Comparison of ENCODE assay signal across 32 cellular contexts in genomic region chr5:73131711-73132428, GRCh38. TPM values are rescaled to one million over a fixed set of nuclear protein-coding genes. Genes with fewer than 3 reads are reported as not detected.
"Had no signal": no experiment of that assay in that cellular context is flagged by ENCODE, and none has a peak within 500 bp of the region (broad histone marks: within the 10 kb centered on the region; RNA-seq: fewer than 3 reads in every experiment).

No MANE protein-coding gene starts in this region.

- H3K4me1 ChIP-seq: esophagus squamous epithelium, heart right ventricle, neural progenitor cell, psoas muscle, right atrium auricular region, suprapubic skin, tibial artery, upper lobe of right lung had no signal

- H3K27ac ChIP-seq: epithelial cell of prostate, esophagus squamous epithelium, heart right ventricle, neural progenitor cell, psoas muscle, right atrium auricular region, suprapubic skin, tibial artery, upper lobe of right lung, WERI-Rb-1 had no signal

- H3K9ac ChIP-seq: neural progenitor cell had no signal

- H3K27me3 ChIP-seq: neural progenitor cell, right atrium auricular region, suprapubic skin had no signal

- H3K4me3 Mint-ChIP-seq: activated naive CD4-positive, alpha-beta T cell treated with anti-CD3 and anti-CD28 coated beads, Interleukin-2, amount 10 ng/mL, durations not matched to agents 7 days and 5 days; mesothelial cell of epicardium; natural killer cell; neural progenitor cell; T-helper 17 cell had no signal

- H3K4me3 ChIP-seq: esophagus squamous epithelium, heart right ventricle, neural progenitor cell, psoas muscle, right atrium auricular region, suprapubic skin, tibial artery, upper lobe of right lung had no signal

- H3K4me2 ChIP-seq: neural progenitor cell had no signal

- H3K36me3 ChIP-seq: esophagus squamous epithelium, heart right ventricle, neural progenitor cell, right atrium auricular region, suprapubic skin, tibial artery, upper lobe of right lung, WERI-Rb-1 had no signal

- ATAC-seq: activated CD4-positive, CD25-positive, alpha-beta regulatory T cell treated with anti-CD3 and anti-CD28 coated beads, Interleukin-2, amount 50 U/mL, for 24 hours; heart right ventricle; natural killer cell; psoas muscle; T-helper 17 cell; upper lobe of right lung had no signal

- H3K36me3 Mint-ChIP-seq: activated naive CD4-positive, alpha-beta T cell treated with anti-CD3 and anti-CD28 coated beads, Interleukin-2, amount 10 ng/mL, durations not matched to agents 7 days and 5 days; mesothelial cell of epicardium; natural killer cell; neural progenitor cell had no signal

- H3K4me1 Mint-ChIP-seq: activated naive CD4-positive, alpha-beta T cell treated with anti-CD3 and anti-CD28 coated beads, Interleukin-2, amount 10 ng/mL, durations not matched to agents 7 days and 5 days had no signal

- H3K27ac Mint-ChIP-seq: activated naive CD4-positive, alpha-beta T cell treated with anti-CD3 and anti-CD28 coated beads, Interleukin-2, amount 10 ng/mL, durations not matched to agents 7 days and 5 days; mesothelial cell of epicardium; natural killer cell; neural progenitor cell; T-helper 17 cell had no signal

- DNase-seq: activated CD4-positive, alpha-beta T cell treated with anti-CD3 and anti-CD28 coated beads for 48 hours; activated CD4-positive, alpha-beta T cell treated with anti-CD3 and anti-CD28 coated beads, Interleukin-2, amount 50 U/mL, for 48 hours; activated CD8-positive, alpha-beta memory T cell treated with anti-CD3 and anti-CD28 coated beads for 24 hours; activated effector memory CD4-positive, alpha-beta T cell treated with Interleukin-2 at 50 U/mL for 16 hours; activated naive CD4-positive, alpha-beta T cell treated with anti-CD3 and anti-CD28 coated beads, Interleukin-2, amount 10 ng/mL, durations not matched to agents 7 days and 5 days; amygdala; effector CD8-positive, alpha-beta T cell; esophagus squamous epithelium; foreskin melanocyte; heart right ventricle; mammary epithelial cell; natural killer cell; psoas muscle; stimulated activated CD4-positive, alpha-beta T cell treated with anti-CD3 and anti-CD28 coated beads, Interleukin-15, amount 100 ng/mL, for 24 hours; stimulated activated naive CD4-positive, alpha-beta T cell; T-helper 17 cell; T1000; tibial artery; upper lobe of right lung; WERI-Rb-1 had no signal

- H2AFZ ChIP-seq: neural progenitor cell had no signal

- H3K9me3 Mint-ChIP-seq: activated naive CD4-positive, alpha-beta T cell treated with anti-CD3 and anti-CD28 coated beads, Interleukin-2, amount 10 ng/mL, durations not matched to agents 7 days and 5 days; mesothelial cell of epicardium; natural killer cell; neural progenitor cell had no signal

- H3K9me3 ChIP-seq: esophagus squamous epithelium, heart right ventricle, psoas muscle, right atrium auricular region, suprapubic skin, tibial artery, upper lobe of right lung had no signal

RNA-seq across cellular contexts. Expression of gene TMEM171, which starts 11.5 kb away (rescaled TPM):
- total RNA-seq: heart right ventricle, omental fat pad had no signal

RNA-seq across cellular contexts. Expression of gene TMEM174, which starts 41.1 kb away (rescaled TPM):
- total RNA-seq: bronchial epithelial cell, dermis microvascular lymphatic vessel endothelial cell, esophagus squamous epithelium, glomerular endothelial cell, heart right ventricle, kidney epithelial cell, liver, mammary epithelial cell, mesothelial cell of epicardium, natural killer cell, omental fat pad, psoas muscle, right atrium auricular region, suprapubic skin, T-helper 17 cell, upper lobe of right lung had no signal
- polyA plus RNA-seq: heart right ventricle, liver, mammary epithelial cell, psoas muscle had no signal
